ENCODE assay signal across 8 cellular contexts in genomic region chr2:160368988-160369935, GRCh38.
DNase-seq lines count a peak whose midpoint lies in the region; ATAC-seq and TF ChIP-seq lines count a peak whose summit lies in the region.

No MANE protein-coding gene starts in this region.

- no peak overlapping the region for H3K9ac ChIP-seq in skeletal muscle tissue (ENCODE audit: low read depth in 1 of 3, low read length in 3 of 3)

- H3K4me1 ChIP-seq in HEK293 (ENCODE audit: control insufficient read depth, insufficient read depth, low read length) (peaks cover 42% of the 10 kb centered on the region), skeletal muscle tissue (ENCODE audit: control insufficient read depth in 3 of 3, insufficient read depth in 3 of 3, low read length in 3 of 3) (peaks cover 54 to 81% (median 72%) of the 10 kb centered on the region in 3 donors)

- POLR2A ChIA-PET in HEK293 (lab: Yijun Ruan, JAX) = interaction anchor here (0.6 kb wide), 1 partner anchor 1879 kb away, joined by 3 read pairs; no protein-coding TSS in a partner anchor

- H3K36me3 ChIP-seq in HEK293 (ENCODE audit: control insufficient read depth in 2 of 2, insufficient read depth in 1 of 2, low read length in 2 of 2) = no peaks in the 10 kb centered on the region
- H3K36me3 ChIP-seq in kidney epithelial cell (ENCODE audit: control insufficient read depth, insufficient read depth, low read length) = no peaks in the 10 kb centered on the region
- peaks cover 0 to 3% (median 0%) of the 10 kb centered on the region in 3 donors for H3K36me3 ChIP-seq in skeletal muscle tissue (ENCODE audit: control insufficient read depth in 3 of 3, insufficient read depth in 3 of 3, low read length in 3 of 3)

- no peaks in the 10 kb centered on the region for H3K9me3 ChIP-seq in HEK293 (ENCODE audit: control insufficient read depth, insufficient read depth, low read depth, low read length)
- no peaks in the 10 kb centered on the region for H3K9me3 ChIP-seq in skeletal muscle tissue (ENCODE audit: control insufficient read depth in 3 of 3, low read length in 3 of 3)

- TF ChIP-seq CTCF in HEK293 (tag by site-specific recombination; IDR thresholded peaks at IDR 0.05) (no peak), kidney epithelial cell (IDR thresholded peaks at IDR 0.05; ENCODE audit: insufficient read depth, low read length, poor library complexity, severe bottlenecking) (no peak)

- H3K27ac ChIP-seq in HEK293 (ENCODE audit: extremely low read depth, low read depth, low read length) (no peak overlapping the region), skeletal muscle tissue (ENCODE audit: low read depth, low read length) (peak overlapping the region; percentile 57)

- DNase-seq in amniotic epithelial cell (ENCODE audit: low read depth) (peak; percentile 67), kidney epithelial cell (ENCODE audit: low read depth) (peak; percentile 74), COR-L47 (lab: John Stamatoyannopoulos, UW) (no peak)

- CTCF ChIA-PET in HEK293 (lab: Yijun Ruan, JAX) = interaction anchor here (1.5 kb wide), 1 partner anchor 45 kb away, joined by 3 read pairs; no protein-coding TSS in a partner anchor

- ATAC-seq in GM21723 (IDR thresholded peaks at IDR 0.05; ENCODE audit: unreplicated experiment) (no peak), GM18909 (IDR thresholded peaks at IDR 0.05; ENCODE audit: poor library complexity, unreplicated experiment) (no peak), GM21529 (IDR thresholded peaks at IDR 0.05; ENCODE audit: unreplicated experiment) (no peak)

- H3K4me3 ChIP-seq in HEK293 (ENCODE audit: low read depth, low read length) (no peak overlapping the region), kidney epithelial cell (ENCODE audit: low read depth, low read length) (no peak overlapping the region), skeletal muscle tissue (ENCODE audit: low read length in 3 of 3) (peak overlapping the region in 1 of 3 donors; percentile 15)

- H3K27me3 ChIP-seq in kidney epithelial cell (ENCODE audit: control insufficient read depth, insufficient read depth, low read length) (no peaks in the 10 kb centered on the region), skeletal muscle tissue (ENCODE audit: control insufficient read depth in 3 of 3, insufficient read depth in 3 of 3, low read length in 3 of 3) (no peaks in the 10 kb centered on the region)

TF ChIP-seq in HEK293, 187 proteins besides CTCF, POLR2A, EP300 and RAD21:
- TF ChIP-seq SCRT2 (tag by site-specific recombination; IDR thresholded peaks at IDR 0.05) (peak; percentile 52; the same call in 1 of the 2 replicates), ZNF354C (tag by site-specific recombination; IDR thresholded peaks at IDR 0.05; ENCODE audit: borderline replicate concordance, low read depth) (no peak), SP7 (tag by site-specific recombination; IDR thresholded peaks at IDR 0.05) (0 out of 2 replicates have a peak, but pooled peaks have one; percentile 31), ZNF664 (tag by site-specific recombination; IDR thresholded peaks at IDR 0.05) (peak; percentile 15; the same call in 1 of the 2 replicates), OSR2 (tag by site-specific recombination; IDR thresholded peaks at IDR 0.05) (peak; percentile 32; the same call in 1 of the 2 replicates)
